1 cellular context compared by ENCODE assay signal in genomic region chr12:66861157-66861750, GRCh38.
TF ChIP-seq lines count a peak whose summit lies in the region.

No MANE protein-coding gene starts in this region.

TF ChIP-seq in GM23338, 12 proteins besides CTCF, POLR2A, EP300 and RAD21 (continued from another document):
- no peak for TF ChIP-seq ZNF331 (CRISPR knock-in tag; IDR thresholded peaks at IDR 0.05; ENCODE audit: low read depth)
